ENCODE assay signal across 1 cellular context in genomic region chr14:97788846-97789528, GRCh38.
TF ChIP-seq lines count a peak whose summit lies in the region.

No MANE protein-coding gene starts in this region.

TF ChIP-seq in H1, 55 proteins besides CTCF, POLR2A, EP300 and RAD21 (continued from another document):
- TF ChIP-seq, protein P1, sequence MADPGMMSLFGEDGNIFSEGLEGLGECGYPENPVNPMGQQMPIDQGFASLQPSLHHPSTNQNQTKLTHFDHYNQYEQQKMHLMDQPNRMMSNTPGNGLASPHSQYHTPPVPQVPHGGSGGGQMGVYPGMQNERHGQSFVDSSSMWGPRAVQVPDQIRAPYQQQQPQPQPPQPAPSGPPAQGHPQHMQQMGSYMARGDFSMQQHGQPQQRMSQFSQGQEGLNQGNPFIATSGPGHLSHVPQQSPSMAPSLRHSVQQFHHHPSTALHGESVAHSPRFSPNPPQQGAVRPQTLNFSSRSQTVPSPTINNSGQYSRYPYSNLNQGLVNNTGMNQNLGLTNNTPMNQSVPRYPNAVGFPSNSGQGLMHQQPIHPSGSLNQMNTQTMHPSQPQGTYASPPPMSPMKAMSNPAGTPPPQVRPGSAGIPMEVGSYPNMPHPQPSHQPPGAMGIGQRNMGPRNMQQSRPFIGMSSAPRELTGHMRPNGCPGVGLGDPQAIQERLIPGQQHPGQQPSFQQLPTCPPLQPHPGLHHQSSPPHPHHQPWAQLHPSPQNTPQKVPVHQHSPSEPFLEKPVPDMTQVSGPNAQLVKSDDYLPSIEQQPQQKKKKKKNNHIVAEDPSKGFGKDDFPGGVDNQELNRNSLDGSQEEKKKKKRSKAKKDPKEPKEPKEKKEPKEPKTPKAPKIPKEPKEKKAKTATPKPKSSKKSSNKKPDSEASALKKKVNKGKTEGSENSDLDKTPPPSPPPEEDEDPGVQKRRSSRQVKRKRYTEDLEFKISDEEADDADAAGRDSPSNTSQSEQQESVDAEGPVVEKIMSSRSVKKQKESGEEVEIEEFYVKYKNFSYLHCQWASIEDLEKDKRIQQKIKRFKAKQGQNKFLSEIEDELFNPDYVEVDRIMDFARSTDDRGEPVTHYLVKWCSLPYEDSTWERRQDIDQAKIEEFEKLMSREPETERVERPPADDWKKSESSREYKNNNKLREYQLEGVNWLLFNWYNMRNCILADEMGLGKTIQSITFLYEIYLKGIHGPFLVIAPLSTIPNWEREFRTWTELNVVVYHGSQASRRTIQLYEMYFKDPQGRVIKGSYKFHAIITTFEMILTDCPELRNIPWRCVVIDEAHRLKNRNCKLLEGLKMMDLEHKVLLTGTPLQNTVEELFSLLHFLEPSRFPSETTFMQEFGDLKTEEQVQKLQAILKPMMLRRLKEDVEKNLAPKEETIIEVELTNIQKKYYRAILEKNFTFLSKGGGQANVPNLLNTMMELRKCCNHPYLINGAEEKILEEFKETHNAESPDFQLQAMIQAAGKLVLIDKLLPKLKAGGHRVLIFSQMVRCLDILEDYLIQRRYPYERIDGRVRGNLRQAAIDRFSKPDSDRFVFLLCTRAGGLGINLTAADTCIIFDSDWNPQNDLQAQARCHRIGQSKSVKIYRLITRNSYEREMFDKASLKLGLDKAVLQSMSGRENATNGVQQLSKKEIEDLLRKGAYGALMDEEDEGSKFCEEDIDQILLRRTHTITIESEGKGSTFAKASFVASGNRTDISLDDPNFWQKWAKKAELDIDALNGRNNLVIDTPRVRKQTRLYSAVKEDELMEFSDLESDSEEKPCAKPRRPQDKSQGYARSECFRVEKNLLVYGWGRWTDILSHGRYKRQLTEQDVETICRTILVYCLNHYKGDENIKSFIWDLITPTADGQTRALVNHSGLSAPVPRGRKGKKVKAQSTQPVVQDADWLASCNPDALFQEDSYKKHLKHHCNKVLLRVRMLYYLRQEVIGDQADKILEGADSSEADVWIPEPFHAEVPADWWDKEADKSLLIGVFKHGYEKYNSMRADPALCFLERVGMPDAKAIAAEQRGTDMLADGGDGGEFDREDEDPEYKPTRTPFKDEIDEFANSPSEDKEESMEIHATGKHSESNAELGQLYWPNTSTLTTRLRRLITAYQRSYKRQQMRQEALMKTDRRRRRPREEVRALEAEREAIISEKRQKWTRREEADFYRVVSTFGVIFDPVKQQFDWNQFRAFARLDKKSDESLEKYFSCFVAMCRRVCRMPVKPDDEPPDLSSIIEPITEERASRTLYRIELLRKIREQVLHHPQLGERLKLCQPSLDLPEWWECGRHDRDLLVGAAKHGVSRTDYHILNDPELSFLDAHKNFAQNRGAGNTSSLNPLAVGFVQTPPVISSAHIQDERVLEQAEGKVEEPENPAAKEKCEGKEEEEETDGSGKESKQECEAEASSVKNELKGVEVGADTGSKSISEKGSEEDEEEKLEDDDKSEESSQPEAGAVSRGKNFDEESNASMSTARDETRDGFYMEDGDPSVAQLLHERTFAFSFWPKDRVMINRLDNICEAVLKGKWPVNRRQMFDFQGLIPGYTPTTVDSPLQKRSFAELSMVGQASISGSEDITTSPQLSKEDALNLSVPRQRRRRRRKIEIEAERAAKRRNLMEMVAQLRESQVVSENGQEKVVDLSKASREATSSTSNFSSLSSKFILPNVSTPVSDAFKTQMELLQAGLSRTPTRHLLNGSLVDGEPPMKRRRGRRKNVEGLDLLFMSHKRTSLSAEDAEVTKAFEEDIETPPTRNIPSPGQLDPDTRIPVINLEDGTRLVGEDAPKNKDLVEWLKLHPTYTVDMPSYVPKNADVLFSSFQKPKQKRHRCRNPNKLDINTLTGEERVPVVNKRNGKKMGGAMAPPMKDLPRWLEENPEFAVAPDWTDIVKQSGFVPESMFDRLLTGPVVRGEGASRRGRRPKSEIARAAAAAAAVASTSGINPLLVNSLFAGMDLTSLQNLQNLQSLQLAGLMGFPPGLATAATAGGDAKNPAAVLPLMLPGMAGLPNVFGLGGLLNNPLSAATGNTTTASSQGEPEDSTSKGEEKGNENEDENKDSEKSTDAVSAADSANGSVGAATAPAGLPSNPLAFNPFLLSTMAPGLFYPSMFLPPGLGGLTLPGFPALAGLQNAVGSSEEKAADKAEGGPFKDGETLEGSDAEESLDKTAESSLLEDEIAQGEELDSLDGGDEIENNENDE (IDR thresholded peaks at IDR 0.05; ENCODE audit: insufficient replicate concordance, low read length) = no peak
- TF ChIP-seq KDM4A (IDR thresholded peaks at IDR 0.05; ENCODE audit: low read depth, low read length, severe bottlenecking) = no peak
- TF ChIP-seq EGR1 (IDR thresholded peaks at IDR 0.05; ENCODE audit: borderline replicate concordance, low read depth, low read length) = no peak
- TF ChIP-seq SRF (IDR thresholded peaks at IDR 0.05; ENCODE audit: low read depth, low read length) = no peak
- TF ChIP-seq CEBPB (IDR thresholded peaks at IDR 0.05; ENCODE audit: low read depth, low read length) = no peak
- no peak for TF ChIP-seq RBBP5 (IDR thresholded peaks at IDR 0.05; ENCODE audit: borderline replicate concordance, low read depth, low read length)
- TF ChIP-seq HDAC6 (IDR thresholded peaks at IDR 0.05; ENCODE audit: low read depth, low read length) = no peak
- no peak for TF ChIP-seq RFX5 (IDR thresholded peaks at IDR 0.05; ENCODE audit: borderline replicate concordance, low read depth, low read length)
- no peak for TF ChIP-seq RNF2 (IDR thresholded peaks at IDR 0.05; ENCODE audit: borderline replicate concordance, low read depth, low read length, missing control alignments, poor library complexity, severe bottlenecking)
- no peak for TF ChIP-seq E2F6 (IDR thresholded peaks at IDR 0.05)
